Comparison of ENCODE assay signal across 8 cellular contexts in the genomic region with DNA sequence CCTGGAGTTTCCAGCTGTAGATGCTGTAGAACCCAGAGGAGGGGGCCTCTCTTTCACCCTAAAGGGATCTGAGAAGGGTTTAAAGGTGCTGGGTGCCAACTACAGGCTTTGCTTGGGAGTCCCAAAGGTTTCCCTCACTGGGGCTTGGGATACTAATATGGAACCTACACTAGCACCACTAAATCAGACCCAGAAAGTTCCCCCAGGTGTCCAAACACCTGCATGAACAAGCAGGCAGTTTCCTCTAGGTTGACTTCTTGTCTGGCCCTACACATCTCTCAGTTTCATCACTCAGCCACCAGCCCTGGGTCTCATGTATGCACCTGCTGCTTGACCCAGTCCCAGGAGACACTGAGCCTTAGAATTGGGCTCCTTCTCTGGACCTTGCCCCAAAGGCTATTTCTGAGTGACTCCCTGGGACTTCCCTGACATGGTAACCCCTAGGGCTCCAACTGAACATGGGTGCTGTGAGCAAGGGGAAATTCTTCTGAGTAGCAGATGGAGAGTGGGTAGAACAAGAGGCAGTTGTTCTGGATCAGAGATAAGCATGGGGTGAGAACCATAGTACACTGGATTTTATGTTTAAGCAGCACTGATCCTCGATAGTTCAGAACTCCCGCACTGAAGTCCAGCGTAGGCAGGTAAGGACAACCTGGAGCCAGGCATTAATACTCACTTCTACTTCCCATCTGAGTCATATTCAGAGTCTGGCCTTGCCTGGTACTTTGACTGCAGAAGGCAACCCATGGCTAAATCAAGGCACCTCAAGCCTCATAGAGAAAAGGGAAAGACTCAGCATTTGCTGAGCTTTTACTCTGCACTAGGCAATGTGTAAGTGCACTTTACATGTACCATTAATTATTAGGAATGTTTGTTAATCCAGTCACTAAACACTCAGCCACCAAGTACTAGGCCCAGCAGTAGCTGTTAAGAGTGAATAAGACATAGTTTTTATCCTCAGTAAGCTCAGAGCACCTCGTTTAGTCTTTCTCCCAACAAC. TPM values are rescaled to one million over a fixed set of nuclear protein-coding genes. Genes with fewer than 3 reads are reported as not detected.
DNase-seq lines count a peak whose midpoint lies in the region; ATAC-seq, FAIRE-seq and TF ChIP-seq lines count a peak whose summit lies in the region.

No MANE protein-coding gene starts in this region.

- no peak for TF ChIP-seq EP300 in transverse colon (IDR thresholded peaks at IDR 0.05; ENCODE audit: low read depth)

- no peak for FAIRE-seq in RCC 7860 (lab: Jason Lieb, UNC)

- H3K4me1 Mint-ChIP-seq in CD8-positive, alpha-beta T cell (ENCODE audit: low read depth) = peaks cover 58% of the 10 kb centered on the region

- POLR2A ChIA-PET in CD8-positive, alpha-beta T cell (lab: Charles Lee) = no interaction called here

- H3K27ac Mint-ChIP-seq in CD8-positive, alpha-beta T cell = peak overlapping the region; percentile 16

- no peaks in the 10 kb centered on the region for H3K9me3 ChIP-seq in CD8-positive, alpha-beta T cell (ENCODE audit: low read length)
- H3K9me3 ChIP-seq in transverse colon = no peaks in the 10 kb centered on the region

- H3K27me3 ChIP-seq in CD8-positive, alpha-beta T cell (ENCODE audit: insufficient read depth, low read length) = no peaks in the 10 kb centered on the region
- H3K27me3 ChIP-seq in transverse colon = no peaks in the 10 kb centered on the region

- peaks cover 16% of the 10 kb centered on the region for H3K36me3 ChIP-seq in CD8-positive, alpha-beta T cell (ENCODE audit: insufficient read depth, low read length)
- H3K36me3 ChIP-seq in transverse colon = peaks cover 0 to 8% (median 3%) of the 10 kb centered on the region in 4 donors

- no peak overlapping the region for H3K4me3 ChIP-seq in CD8-positive, alpha-beta T cell (ENCODE audit: low read depth, low read length)
- H3K4me3 ChIP-seq in epithelial cell of esophagus (ENCODE audit: low read length) (no peak overlapping the region), transverse colon (no peak overlapping the region)

- 63% methylated on average over 4 of the region's 4 CpGs; no CpG with 5 or more reads in 1 of the 2 donors for WGBS in transverse colon (ENCODE audit: low coverage in 1 of 2), 2 donors

- no peak overlapping the region for H3K4me3 Mint-ChIP-seq in CD8-positive, alpha-beta T cell

- H3K4me1 ChIP-seq in CD8-positive, alpha-beta T cell (ENCODE audit: insufficient read depth, low read length) = peaks cover 16% of the 10 kb centered on the region
- peaks cover 33 to 52% (median 42%) of the 10 kb centered on the region in 4 donors for H3K4me1 ChIP-seq in transverse colon

- H3K27ac ChIP-seq in CD8-positive, alpha-beta T cell (ENCODE audit: low read depth, low read length) = peak overlapping the region; percentile 11
- peak overlapping the region; percentile 79 to 85 (median 82) for H3K27ac ChIP-seq in transverse colon

- intact Hi-C loops in CD8-positive, alpha-beta T cell (cut with DNase I, micrococcal nuclease) = no loop called here
- intact Hi-C loops in transverse colon (cut with DNase I; ENCODE audit: low total_unique reads) = no loop called here

- CTCF ChIA-PET in CD8-positive, alpha-beta T cell (lab: Charles Lee) = interaction anchor here (1.1 kb wide), 1 partner anchor 18 kb away, joined by 3 read pairs; no protein-coding TSS in a partner anchor

- in situ Hi-C loops in transverse colon (cut with MboI; ENCODE audit: low pct_ligation_motif_present in 1 of 4, low pct_unique_long_range_greater_than_20kb in 1 of 4, low sequenced_read_pairs in 3 of 4) = no loop called here

- TF ChIP-seq CTCF in CD8-positive, alpha-beta T cell (IDR thresholded peaks at IDR 0.05) = no peak
- TF ChIP-seq CTCF in epithelial cell of esophagus (IDR thresholded peaks at IDR 0.05; ENCODE audit: insufficient read depth, low read depth, low read length, missing control alignments) = no peak
- TF ChIP-seq CTCF in transverse colon (IDR thresholded peaks at IDR 0.05) = no peak

- H3K27me3 Mint-ChIP-seq in CD8-positive, alpha-beta T cell (ENCODE audit: low read depth) = no peaks in the 10 kb centered on the region

- no peak for ATAC-seq in CD8-positive, alpha-beta T cell
- peak; percentile 78 for ATAC-seq in GM21360 (IDR thresholded peaks at IDR 0.05; ENCODE audit: unreplicated experiment)
- peak; percentile 70 for ATAC-seq in HG03521 (IDR thresholded peaks at IDR 0.05; ENCODE audit: unreplicated experiment)

- no peaks in the 10 kb centered on the region for H3K9me3 Mint-ChIP-seq in CD8-positive, alpha-beta T cell

- peaks cover 58% of the 10 kb centered on the region for H3K36me3 Mint-ChIP-seq in CD8-positive, alpha-beta T cell

- TF ChIP-seq POLR2A in transverse colon (IDR thresholded peaks at IDR 0.05) = no peak

- no peak for DNase-seq in CD8-positive, alpha-beta T cell
- peak; percentile 60 for DNase-seq in epithelial cell of esophagus (ENCODE audit: low read depth)
- DNase-seq in transverse colon = peak; percentile 54
- DNase-seq in RCC 7860 (ENCODE audit: low spot score) = no peak
- no peak for DNase-seq in activated CD4-positive, alpha-beta T cell treated with anti-CD3 and anti-CD28 coated beads for 1 hour
- no peak for DNase-seq in AML-193 (lab: John Stamatoyannopoulos, UW)

RNA-seq across cellular contexts. Expression of gene BCL2L1, which starts 16.8 kb away (rescaled TPM):
- 1 to 10 TPM; 9.5 to 9.7 TPM for total RNA-seq in CD8-positive, alpha-beta T cell
- total RNA-seq in transverse colon = 100 to 1,000 TPM in 3 of 4 donors, 10 to 100 TPM in 1; 98.6 to 151 (median 107) TPM

RNA-seq across cellular contexts. Expression of gene TPX2, which starts 33.2 kb away (rescaled TPM):
- total RNA-seq in CD8-positive, alpha-beta T cell = under 1 TPM; 0.62 to 0.75 TPM
- total RNA-seq in transverse colon = 10 to 100 TPM in 2 of 4 donors, 1 to 10 TPM in 2; 3.2 to 15.7 (median 7.8) TPM

Comparison
In these comparisons a context has a peak if more than half of its experiments do, and no peak if none do; other contexts are left out.
1. DNase-seq: peak in epithelial cell of esophagus (single experiment) and transverse colon (single experiment); none in CD8-positive, alpha-beta T cell (0 of 7), RCC 7860 (single experiment), activated CD4-positive, alpha-beta T cell treated with anti-CD3 and anti-CD28 coated beads for 1 hour (single experiment) and AML-193 (0 of 2).
2. RNA of gene BCL2L1, which starts 16.8 kb away (total RNA-seq): 98.6 to 151 TPM in transverse colon; 9.5 to 9.7 TPM in CD8-positive, alpha-beta T cell; every median in the first group is over 4 times any median in the second.